ENCODE assay signal across 11 cellular contexts in genomic region chr10:132208489-132209050, GRCh38.
"Had no signal": no experiment of that assay in that cellular context is flagged by ENCODE, and none has a peak within 500 bp of the region (broad histone marks: within the 10 kb centered on the region; RNA-seq: fewer than 3 reads in every experiment).

No MANE protein-coding gene starts in this region.

- H3K27me3 Mint-ChIP-seq: activated naive CD4-positive, alpha-beta T cell treated with anti-CD3 and anti-CD28 coated beads, Interleukin-2, amount 10 ng/mL, durations not matched to agents 7 days and 5 days had no signal

- H3K9me3 ChIP-seq: adrenal gland, colonic mucosa, lower lobe of right lung, right lobe of liver, thyroid gland had no signal

- H3K27ac ChIP-seq: adrenal gland, colonic mucosa, lower lobe of right lung, neural progenitor cell, right lobe of liver, thyroid gland had no signal

- DNase-seq: activated CD4-positive, alpha-beta T cell treated with anti-CD3 and anti-CD28 coated beads, Interleukin-2, amount 50 U/mL, for 48 hours; activated naive CD4-positive, alpha-beta T cell treated with anti-CD3 and anti-CD28 coated beads, Interleukin-2, amount 10 ng/mL, durations not matched to agents 7 days and 5 days; activated T-cell treated with anti-CD3 and anti-CD28 coated beads, Interleukin-2, amount 50 U/mL, for 1 hour; caudate nucleus; colonic mucosa; thyroid gland had no signal

- H3K27ac Mint-ChIP-seq: activated naive CD4-positive, alpha-beta T cell treated with anti-CD3 and anti-CD28 coated beads, Interleukin-2, amount 10 ng/mL, durations not matched to agents 7 days and 5 days; activated T-helper 2 cell treated with anti-CD3 and anti-CD28 coated beads, Interferon-gamma antibody, Interleukin-2, Interleukin-4, amounts not matched to agents 10 μg/mL and 5 μg/mL and 100 μg/mL, durations not matched to agents 14 hours and 24 hours and 36 hours; neural progenitor cell had no signal

- ATAC-seq: lower lobe of right lung, right lobe of liver had no signal

- H3K27me3 ChIP-seq: adrenal gland, colonic mucosa, neural progenitor cell, right lobe of liver, thyroid gland had no signal

- H3K4me3 Mint-ChIP-seq: activated naive CD4-positive, alpha-beta T cell treated with anti-CD3 and anti-CD28 coated beads, Interleukin-2, amount 10 ng/mL, durations not matched to agents 7 days and 5 days; neural progenitor cell had no signal

- H3K4me1 Mint-ChIP-seq: activated naive CD4-positive, alpha-beta T cell treated with anti-CD3 and anti-CD28 coated beads, Interleukin-2, amount 10 ng/mL, durations not matched to agents 7 days and 5 days; neural progenitor cell had no signal

- H3K36me3 ChIP-seq: adrenal gland, colonic mucosa, lower lobe of right lung, neural progenitor cell, right lobe of liver, thyroid gland had no signal

- H3K4me1 ChIP-seq: adrenal gland, colonic mucosa, lower lobe of right lung, neural progenitor cell, right lobe of liver, thyroid gland had no signal

- H3K36me3 Mint-ChIP-seq: activated naive CD4-positive, alpha-beta T cell treated with anti-CD3 and anti-CD28 coated beads, Interleukin-2, amount 10 ng/mL, durations not matched to agents 7 days and 5 days had no signal

- H3K4me3 ChIP-seq: adrenal gland, colonic mucosa, lower lobe of right lung, neural progenitor cell, right lobe of liver, thyroid gland had no signal
